Comparison of ENCODE assay signal across 19 cellular contexts in genomic region chr6:168557512-168557911, GRCh38.
DNase-seq lines count a peak whose midpoint lies in the region; FAIRE-seq and TF ChIP-seq lines count a peak whose summit lies in the region.
"Had no signal": no experiment of that assay in that cellular context is flagged by ENCODE, and none has a peak within 500 bp of the region (broad histone marks: within the 10 kb centered on the region; RNA-seq: fewer than 3 reads in every experiment).

No MANE protein-coding gene starts in this region.

- H3K27ac ChIP-seq in endothelial cell of umbilical vein (ENCODE audit: insufficient read depth, low read depth, low read length) (no peak overlapping the region), tibial nerve (no peak overlapping the region)

- H3K4me3 ChIP-seq in endothelial cell of umbilical vein (replicated peaks in 1 of 3; ENCODE audit: insufficient read depth in 1 of 3, low read depth in 1 of 3, low read length in 3 of 3) (no peak overlapping the region), tibial nerve (no peak overlapping the region)
- H3K4me3 ChIP-seq: HAP-1 had no signal

- H3K9me1 ChIP-seq in endothelial cell of umbilical vein (replicated peaks; ENCODE audit: control insufficient read depth, extremely low read depth, insufficient read depth, low read length), result no peaks in the 10 kb centered on the region

- H3K36me3 Mint-ChIP-seq in type B pancreatic cell, result no peaks in the 10 kb centered on the region
- H3K36me3 Mint-ChIP-seq: CD4-positive, CD25-positive, alpha-beta regulatory T cell; CD8-positive, alpha-beta T cell had no signal

- intact Hi-C loops in endothelial cell of umbilical vein (cut with micrococcal nuclease), result no loop called here

- no peak overlapping the region for H3K27ac Mint-ChIP-seq in type B pancreatic cell
- H3K27ac Mint-ChIP-seq: CD4-positive, CD25-positive, alpha-beta regulatory T cell; CD8-positive, alpha-beta T cell had no signal

- TF ChIP-seq POLR2A in endothelial cell of umbilical vein (IDR thresholded peaks at IDR 0.05; ENCODE audit: low read depth, low read length) (no peak), tibial nerve (IDR thresholded peaks at IDR 0.05) (no peak)

- no peak overlapping the region for H3K4me2 ChIP-seq in endothelial cell of umbilical vein (ENCODE audit: insufficient read depth, low read length)

- no peak for TF ChIP-seq EP300 in tibial nerve (IDR thresholded peaks at IDR 0.05)

- POLR2A ChIA-PET in endothelial cell of umbilical vein (lab: Charles Lee), result no interaction called here

- TF ChIP-seq CTCF in endothelial cell of umbilical vein (IDR thresholded peaks at IDR 0.05; ENCODE audit: extremely low read depth in 1 of 2, insufficient read depth in 1 of 2, low read depth in 1 of 2, low read length in 2 of 2), result no peak
- no peak for TF ChIP-seq CTCF in type B pancreatic cell (conservative IDR thresholded peaks at IDR 0.05)
- TF ChIP-seq CTCF in tibial nerve (IDR thresholded peaks at IDR 0.05), result no peak

- no peak overlapping the region for H3K9ac ChIP-seq in endothelial cell of umbilical vein (replicated peaks; ENCODE audit: extremely low read depth, insufficient read depth, low read length)

- no peak overlapping the region for H2AFZ ChIP-seq in endothelial cell of umbilical vein (ENCODE audit: low read depth, low read length)

- FAIRE-seq in endothelial cell of umbilical vein (lab: Jason Lieb, UNC), result no peak
- FAIRE-seq: D721Med, GM12891, GM18507, H54 had no signal

- in situ Hi-C loops in SK-MEL-5 (cut with HindIII; ENCODE audit: low pct_unique_long_range_greater_than_20kb, low sequenced_read_pairs), result no loop called here

- DNase-seq in NAMALWA (ENCODE audit: low spot score), result peak; percentile 3
- DNase-seq in SK-MEL-5 (ENCODE audit: low read depth, low spot score), result peak; percentile 10
- DNase-seq in endothelial cell of umbilical vein (ENCODE audit: low read depth, low spot score), result no peak
- no peak for DNase-seq in type B pancreatic cell (ENCODE audit: extremely low spot score, unreplicated experiment)
- no peak for DNase-seq in activated CD8-positive, alpha-beta memory T cell treated with anti-CD3 and anti-CD28 coated beads, Interleukin-2, amount 50 U/mL, for 4 hours
- no peak for DNase-seq in tibial nerve (ENCODE audit: low spot score in 2 of 2)
- DNase-seq: C1 segment of cervical spinal cord; CD4-positive, CD25-positive, alpha-beta regulatory T cell; CD8-positive, alpha-beta T cell; DMS 273 treated with DMSO at 0.1 percent for 48 hours; DMS79; EL; GDM1; GOT3 had no signal

- dilution Hi-C loops in endothelial cell of umbilical vein (cut with MboI; ENCODE audit: extremely low pct_ligation_motif_present, low sequenced_read_pairs), result no loop called here

- no peaks in the 10 kb centered on the region for H4K20me1 ChIP-seq in endothelial cell of umbilical vein (replicated peaks; ENCODE audit: control insufficient read depth, extremely low read depth, insufficient read depth, low read length)

- peaks cover 2% of the 10 kb centered on the region for H3K27me3 Mint-ChIP-seq in type B pancreatic cell
- H3K27me3 Mint-ChIP-seq: CD4-positive, CD25-positive, alpha-beta regulatory T cell had no signal

- CTCF ChIA-PET in endothelial cell of umbilical vein (lab: Charles Lee), result no interaction called here

- no peaks in the 10 kb centered on the region for H3K9me3 Mint-ChIP-seq in type B pancreatic cell
- H3K9me3 Mint-ChIP-seq: CD4-positive, CD25-positive, alpha-beta regulatory T cell had no signal

- WGBS in tibial nerve, 2 donors, result 90 to 93% methylated on average over 8 of the region's 8 CpGs

- H3K27me3 ChIP-seq in endothelial cell of umbilical vein (ENCODE audit: control insufficient read depth in 2 of 2, insufficient read depth in 2 of 2, low read length in 2 of 2) (no peaks in the 10 kb centered on the region), tibial nerve (no peaks in the 10 kb centered on the region)

- H3K9me3 ChIP-seq in endothelial cell of umbilical vein (replicated peaks; ENCODE audit: control insufficient read depth, insufficient read depth, low read length), result peaks cover 2% of the 10 kb centered on the region
- H3K9me3 ChIP-seq in tibial nerve, result no peaks in the 10 kb centered on the region
- H3K9me3 ChIP-seq: HAP-1 had no signal

- no peaks in the 10 kb centered on the region for H3K79me2 ChIP-seq in endothelial cell of umbilical vein (ENCODE audit: control insufficient read depth, insufficient read depth, low read length)

- H3K4me1 Mint-ChIP-seq in type B pancreatic cell (ENCODE audit: unreplicated experiment), result peaks cover 12% of the 10 kb centered on the region
- H3K4me1 Mint-ChIP-seq: CD4-positive, CD25-positive, alpha-beta regulatory T cell had no signal

- BruUV-seq in endothelial cell of umbilical vein (replicated peaks; lab: Mats Ljungman, UMichigan), result no TSS peak

- H3K4me1 ChIP-seq in endothelial cell of umbilical vein (ENCODE audit: control insufficient read depth, extremely low read depth, insufficient read depth, low read length), result no peaks in the 10 kb centered on the region
- no peaks in the 10 kb centered on the region for H3K4me1 ChIP-seq in tibial nerve
- H3K4me1 ChIP-seq: HAP-1 had no signal

- H3K36me3 ChIP-seq in endothelial cell of umbilical vein (ENCODE audit: control insufficient read depth in 2 of 2, extremely low read depth in 1 of 2, insufficient read depth in 2 of 2, low read length in 2 of 2) (no peaks in the 10 kb centered on the region), tibial nerve (no peaks in the 10 kb centered on the region)
- H3K36me3 ChIP-seq: HAP-1 had no signal

- H3K4me3 Mint-ChIP-seq in type B pancreatic cell, result no peak overlapping the region
- H3K4me3 Mint-ChIP-seq: CD4-positive, CD25-positive, alpha-beta regulatory T cell; CD8-positive, alpha-beta T cell had no signal

TF ChIP-seq in endothelial cell of umbilical vein, 7 proteins besides CTCF, POLR2A, EP300 and RAD21:
- TF ChIP-seq GATA2 (IDR thresholded peaks at IDR 0.05; ENCODE audit: insufficient read depth, insufficient read length, low read depth, low read length) (no peak), JUN (IDR thresholded peaks at IDR 0.05; ENCODE audit: borderline replicate concordance, insufficient read depth, insufficient read length, low read depth) (peak; percentile 3)
TF ChIP-seq in endothelial cell of umbilical vein: peak in this region for 1.

Comparison
In these comparisons a context has a peak if more than half of its experiments do, and no peak if none do; other contexts are left out.
1. DNase-seq: peak in NAMALWA (single experiment) and SK-MEL-5 (single experiment); none in endothelial cell of umbilical vein (single experiment), type B pancreatic cell (single experiment), activated CD8-positive, alpha-beta memory T cell treated with anti-CD3 and anti-CD28 coated beads, Interleukin-2, amount 50 U/mL, for 4 hours (single experiment) and tibial nerve (0 of 2).